8 cellular contexts compared by ENCODE assay signal in genomic region chr11:112073941-112074811, GRCh38. TPM values are rescaled to one million over a fixed set of nuclear protein-coding genes. Genes with fewer than 3 reads are reported as not detected.
A peak's percentile ranks its signal among the peaks of the same experiment; 100 is the strongest.
DNase-seq lines count a peak whose midpoint lies in the region; ATAC-seq lines count a peak whose summit lies in the region.

TSS of gene NKAPD1 (plus strand) at chr11:112074299. CDS start at chr11:112075575, 1,276 bp downstream.
TSS of gene PIH1D2 (minus strand) at chr11:112074017. CDS start at chr11:112073174, 843 bp downstream.

- H3K9me3 ChIP-seq in muscle layer of colon (ENCODE audit: low read length) = no peaks in the 10 kb centered on the region

- DNase-seq in DMS 273 treated with DMSO at 0.1 percent for 48 hours (lab: John Stamatoyannopoulos, UW) (peak; percentile 51), HuH-7.5 (ENCODE audit: low spot score) (peak; percentile 49), OCI-M1 (lab: John Stamatoyannopoulos, UW) (peak; percentile 97)
- peak; percentile 81 for DNase-seq in activated T-cell treated with anti-CD3 and anti-CD28 coated beads, Interleukin-2, amount 50 U/mL, for 1 hour
- DNase-seq in stimulated activated CD8-positive, alpha-beta memory T cell treated with anti-CD3 and anti-CD28 coated beads, Interleukin-7, amount 100 ng/mL, for 1 hour (ENCODE audit: low read depth in 2 of 2) = peak; percentile 59 to 61

- peak within 1 kb of the TSS; percentile 89 to 98 for H3K4me3 ChIP-seq in muscle layer of colon (ENCODE audit: low read depth in 1 of 2, low read length in 2 of 2)

- peak within 1 kb of the TSS; percentile 89 for H3K27ac ChIP-seq in muscle layer of colon (ENCODE audit: low read depth, low read length)

- peaks cover 26% of the 10 kb centered on the region for H3K36me3 ChIP-seq in muscle layer of colon (ENCODE audit: insufficient read depth, low read length)

- H3K27me3 ChIP-seq in muscle layer of colon (ENCODE audit: control insufficient read depth in 1 of 2, insufficient read depth in 2 of 2, low read length in 2 of 2) = no peaks in the 10 kb centered on the region

- peak within 1 kb of the TSS; percentile 83 for H3K9ac ChIP-seq in muscle layer of colon (ENCODE audit: low read length)

- ATAC-seq in GM21526 (IDR thresholded peaks at IDR 0.05; ENCODE audit: low FRiP score, unreplicated experiment) = peak; percentile 82
- ATAC-seq in esophagus mucosa = peak; percentile 87

- H3K4me1 ChIP-seq in muscle layer of colon (ENCODE audit: insufficient read depth, low read length) = peaks cover 17% of the 10 kb centered on the region

RNA-seq across cellular contexts. Expression of gene NKAPD1, which starts in this region (rescaled TPM):
- 11.8 TPM for total RNA-seq in esophagus mucosa

RNA-seq across cellular contexts. Expression of gene PIH1D2, which starts in this region (rescaled TPM):
- total RNA-seq in esophagus mucosa = 1.6 TPM

Comparison
In these comparisons a context has a peak if more than half of its experiments do, and no peak if none do; other contexts are left out.
1. Peak in every context shown above with its lines: DNase-seq, ATAC-seq, H3K4me3 ChIP-seq and H3K27ac ChIP-seq.